1 cellular context compared by ENCODE assay signal in the genomic region with DNA sequence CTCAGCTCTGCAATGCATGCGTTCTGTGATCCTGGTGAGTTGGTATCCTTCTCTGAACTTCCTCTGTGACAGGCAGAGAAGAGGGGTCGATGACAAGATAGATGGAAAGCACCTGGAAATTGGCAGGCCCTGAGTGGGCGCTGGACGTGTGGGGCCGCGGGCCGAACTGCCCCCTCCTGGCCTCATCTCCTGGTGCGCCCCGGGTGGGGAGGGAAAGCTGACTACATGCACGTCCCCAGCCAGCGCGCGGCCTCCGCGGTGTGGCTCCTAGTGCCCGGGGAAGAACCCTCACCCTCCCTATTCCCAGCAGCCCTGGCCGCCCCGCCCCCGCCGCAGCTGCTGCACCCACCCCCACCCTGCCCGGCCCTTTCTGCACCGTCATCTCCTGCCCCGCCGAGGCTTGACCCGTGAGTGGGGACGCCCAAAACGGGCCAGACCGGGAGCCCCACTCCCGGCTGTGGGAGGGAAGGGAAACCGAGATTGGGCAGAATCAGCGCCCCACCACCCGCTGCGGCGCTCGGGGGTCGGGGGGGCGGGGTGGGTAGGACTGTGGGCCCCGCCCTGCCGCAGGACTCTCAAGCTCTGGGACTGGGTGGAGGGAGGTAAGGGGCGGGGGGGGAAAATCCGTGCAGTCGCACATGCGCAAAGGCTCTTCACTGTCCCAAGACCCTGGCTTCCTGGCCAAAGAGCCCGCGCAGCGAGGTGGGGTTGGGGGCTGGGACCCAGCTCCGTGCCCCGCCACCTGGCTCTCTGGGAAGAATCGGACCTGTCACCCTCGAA.
A peak's percentile ranks its signal among the peaks of the same experiment; 100 is the strongest.
TF ChIP-seq lines count a peak whose summit lies in the region.

A gene (plus strand): TSS at position 371 of the 780 bp plus-strand sequence.

TF ChIP-seq in K562, 482 proteins besides CTCF, POLR2A, EP300 and RAD21 (continued from another document and continues in another):
- TF ChIP-seq, protein P1, sequence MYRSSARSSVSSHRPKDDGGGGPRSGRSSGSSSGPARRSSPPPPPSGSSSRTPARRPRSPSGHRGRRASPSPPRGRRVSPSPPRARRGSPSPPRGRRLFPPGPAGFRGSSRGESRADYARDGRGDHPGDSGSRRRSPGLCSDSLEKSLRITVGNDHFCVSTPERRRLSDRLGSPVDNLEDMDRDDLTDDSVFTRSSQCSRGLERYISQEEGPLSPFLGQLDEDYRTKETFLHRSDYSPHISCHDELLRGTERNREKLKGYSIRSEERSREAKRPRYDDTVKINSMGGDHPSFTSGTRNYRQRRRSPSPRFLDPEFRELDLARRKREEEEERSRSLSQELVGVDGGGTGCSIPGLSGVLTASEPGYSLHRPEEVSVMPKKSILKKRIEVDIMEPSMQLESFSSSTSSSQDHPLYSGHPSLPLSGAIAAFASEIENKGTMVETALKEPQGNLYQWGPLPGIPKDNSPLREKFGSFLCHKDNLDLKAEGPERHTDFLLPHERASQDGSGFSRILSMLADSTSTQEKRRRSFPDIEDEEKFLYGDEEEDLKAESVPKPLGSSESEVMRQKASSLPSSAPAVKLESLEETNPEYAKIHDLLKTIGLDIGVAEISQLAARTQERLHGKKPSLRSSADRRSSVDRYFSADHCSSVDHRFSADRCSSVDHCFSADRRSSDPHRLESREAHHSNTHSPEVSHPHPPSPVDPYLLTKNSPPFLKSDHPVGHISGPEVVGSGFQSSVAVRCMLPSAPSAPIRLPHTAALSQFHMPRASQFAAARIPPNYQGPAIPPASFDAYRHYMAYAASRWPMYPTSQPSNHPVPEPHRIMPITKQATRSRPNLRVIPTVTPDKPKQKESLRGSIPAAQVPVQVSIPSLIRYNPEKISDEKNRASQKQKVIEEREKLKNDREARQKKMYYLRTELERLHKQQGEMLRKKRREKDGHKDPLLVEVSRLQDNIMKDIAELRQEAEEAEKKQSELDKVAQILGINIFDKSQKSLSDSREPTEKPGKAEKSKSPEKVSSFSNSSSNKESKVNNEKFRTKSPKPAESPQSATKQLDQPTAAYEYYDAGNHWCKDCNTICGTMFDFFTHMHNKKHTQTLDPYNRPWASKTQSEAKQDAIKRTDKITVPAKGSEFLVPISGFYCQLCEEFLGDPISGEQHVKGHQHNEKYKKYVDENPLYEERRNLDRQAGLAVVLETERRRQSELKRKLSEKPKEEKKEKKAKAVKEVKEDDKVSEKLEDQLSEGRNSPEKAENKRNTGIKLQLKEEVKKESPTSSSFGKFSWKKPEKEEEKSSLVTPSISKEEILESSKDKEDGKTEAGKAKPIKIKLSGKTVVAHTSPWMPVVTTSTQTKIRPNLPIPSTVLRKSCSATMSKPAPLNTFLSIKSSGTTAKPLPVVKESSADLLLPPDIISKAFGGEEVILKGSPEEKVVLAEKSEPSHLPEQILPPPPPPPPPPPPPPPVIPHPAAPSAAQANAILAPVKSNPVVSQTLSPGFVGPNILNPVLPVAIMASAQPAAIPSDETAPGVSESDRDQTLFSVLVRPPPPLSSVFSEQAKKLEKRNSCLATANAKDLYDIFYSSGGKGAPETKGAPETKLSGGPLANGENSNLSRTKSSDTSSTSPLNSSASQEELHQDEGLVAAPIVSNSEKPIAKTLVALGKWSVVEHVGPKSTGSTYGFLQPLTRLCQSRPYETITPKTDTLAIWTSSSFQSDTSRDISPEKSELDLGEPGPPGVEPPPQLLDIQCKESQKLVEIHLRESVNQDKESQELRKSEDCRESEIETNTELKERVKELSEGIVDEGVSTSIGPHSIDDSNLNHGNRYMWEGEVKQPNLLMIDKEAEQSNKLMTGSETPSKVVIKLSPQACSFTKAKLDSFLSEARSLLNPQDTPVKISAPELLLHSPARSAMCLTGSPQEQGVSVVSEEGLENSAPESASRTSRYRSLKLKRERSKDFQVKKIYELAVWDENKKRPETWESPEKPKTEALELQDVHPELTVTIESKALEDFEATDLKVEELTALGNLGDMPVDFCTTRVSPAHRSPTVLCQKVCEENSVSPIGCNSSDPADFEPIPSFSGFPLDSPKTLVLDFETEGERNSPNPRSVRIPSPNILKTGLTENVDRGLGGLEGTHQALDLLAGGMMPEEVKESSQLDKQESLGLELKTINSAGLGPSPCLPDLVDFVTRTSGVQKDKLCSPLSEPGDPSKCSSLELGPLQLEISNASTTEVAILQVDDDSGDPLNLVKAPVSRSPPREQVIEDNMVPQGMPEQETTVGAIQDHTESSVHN (IDR thresholded peaks at IDR 0.05; ENCODE audit: borderline replicate concordance in 1 of 2, low read depth in 1 of 2), result no peak
- TF ChIP-seq HDGF (IDR thresholded peaks at IDR 0.05), result no peak
- no peak for TF ChIP-seq ZBTB1 (CRISPR knock-in tag; IDR thresholded peaks at IDR 0.05; ENCODE audit: borderline replicate concordance, low read depth)
- TF ChIP-seq FOS (IDR thresholded peaks at IDR 0.05; ENCODE audit: extremely low read depth, insufficient read length), result no peak
- TF ChIP-seq MYBL2 (IDR thresholded peaks at IDR 0.05; ENCODE audit: low read depth), result no peak
- no peak for TF ChIP-seq MYBL2 (CRISPR knock-in tag; IDR thresholded peaks at IDR 0.05; ENCODE audit: borderline replicate concordance)
- TF ChIP-seq BRF1 (IDR thresholded peaks at IDR 0.05; ENCODE audit: borderline replicate concordance, extremely low read depth, insufficient read length), result no peak
- TF ChIP-seq, protein P2, sequence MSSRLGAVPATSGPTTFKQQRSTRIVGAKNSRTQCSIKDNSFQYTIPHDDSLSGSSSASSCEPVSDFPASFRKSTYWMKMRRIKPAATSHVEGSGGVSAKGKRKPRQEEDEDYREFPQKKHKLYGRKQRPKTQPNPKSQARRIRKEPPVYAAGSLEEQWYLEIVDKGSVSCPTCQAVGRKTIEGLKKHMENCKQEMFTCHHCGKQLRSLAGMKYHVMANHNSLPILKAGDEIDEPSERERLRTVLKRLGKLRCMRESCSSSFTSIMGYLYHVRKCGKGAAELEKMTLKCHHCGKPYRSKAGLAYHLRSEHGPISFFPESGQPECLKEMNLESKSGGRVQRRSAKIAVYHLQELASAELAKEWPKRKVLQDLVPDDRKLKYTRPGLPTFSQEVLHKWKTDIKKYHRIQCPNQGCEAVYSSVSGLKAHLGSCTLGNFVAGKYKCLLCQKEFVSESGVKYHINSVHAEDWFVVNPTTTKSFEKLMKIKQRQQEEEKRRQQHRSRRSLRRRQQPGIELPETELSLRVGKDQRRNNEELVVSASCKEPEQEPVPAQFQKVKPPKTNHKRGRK (tag; IDR thresholded peaks at IDR 0.05), result no peak
- TF ChIP-seq CBX8 (IDR thresholded peaks at IDR 0.05; ENCODE audit: borderline replicate concordance, extremely low read depth, low read depth, low read length, poor library complexity, severe bottlenecking), result no peak
- no peak for TF ChIP-seq SAP30 (IDR thresholded peaks at IDR 0.05; ENCODE audit: borderline replicate concordance, insufficient read depth, low read depth, low read length, poor library complexity, severe bottlenecking)
- peak; percentile 63 for TF ChIP-seq RBFOX2 (IDR thresholded peaks at IDR 0.05; ENCODE audit: low read depth, low read length)
- no peak for TF ChIP-seq ETV6 (IDR thresholded peaks at IDR 0.05; ENCODE audit: borderline replicate concordance in 1 of 2, low read depth in 2 of 2, low read length in 1 of 2)
- TF ChIP-seq ETV6 (CRISPR knock-in tag; IDR thresholded peaks at IDR 0.05; ENCODE audit: borderline replicate concordance), result no peak
- 0 out of 2 replicates have a peak, but pooled peaks have one; percentile 59 for TF ChIP-seq ERF (CRISPR knock-in tag; IDR thresholded peaks at IDR 0.05)
- TF ChIP-seq ZNF583 (CRISPR knock-in tag; IDR thresholded peaks at IDR 0.05), result no peak
- TF ChIP-seq, protein P3, sequence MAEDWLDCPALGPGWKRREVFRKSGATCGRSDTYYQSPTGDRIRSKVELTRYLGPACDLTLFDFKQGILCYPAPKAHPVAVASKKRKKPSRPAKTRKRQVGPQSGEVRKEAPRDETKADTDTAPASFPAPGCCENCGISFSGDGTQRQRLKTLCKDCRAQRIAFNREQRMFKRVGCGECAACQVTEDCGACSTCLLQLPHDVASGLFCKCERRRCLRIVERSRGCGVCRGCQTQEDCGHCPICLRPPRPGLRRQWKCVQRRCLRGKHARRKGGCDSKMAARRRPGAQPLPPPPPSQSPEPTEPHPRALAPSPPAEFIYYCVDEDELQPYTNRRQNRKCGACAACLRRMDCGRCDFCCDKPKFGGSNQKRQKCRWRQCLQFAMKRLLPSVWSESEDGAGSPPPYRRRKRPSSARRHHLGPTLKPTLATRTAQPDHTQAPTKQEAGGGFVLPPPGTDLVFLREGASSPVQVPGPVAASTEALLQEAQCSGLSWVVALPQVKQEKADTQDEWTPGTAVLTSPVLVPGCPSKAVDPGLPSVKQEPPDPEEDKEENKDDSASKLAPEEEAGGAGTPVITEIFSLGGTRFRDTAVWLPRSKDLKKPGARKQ (CRISPR knock-in tag; IDR thresholded peaks at IDR 0.05), result no peak
- no peak for TF ChIP-seq ARNT (IDR thresholded peaks at IDR 0.05)
- no peak for TF ChIP-seq PTRF (tag; IDR thresholded peaks at IDR 0.05)
- TF ChIP-seq ZNF212 (CRISPR knock-in tag; IDR thresholded peaks at IDR 0.05), result no peak
- no peak for TF ChIP-seq SRSF1 (IDR thresholded peaks at IDR 0.05; ENCODE audit: low read depth, low read length)
- no peak for TF ChIP-seq ZNF143 (CRISPR knock-in tag; IDR thresholded peaks at IDR 0.05)
- TF ChIP-seq, protein P4, sequence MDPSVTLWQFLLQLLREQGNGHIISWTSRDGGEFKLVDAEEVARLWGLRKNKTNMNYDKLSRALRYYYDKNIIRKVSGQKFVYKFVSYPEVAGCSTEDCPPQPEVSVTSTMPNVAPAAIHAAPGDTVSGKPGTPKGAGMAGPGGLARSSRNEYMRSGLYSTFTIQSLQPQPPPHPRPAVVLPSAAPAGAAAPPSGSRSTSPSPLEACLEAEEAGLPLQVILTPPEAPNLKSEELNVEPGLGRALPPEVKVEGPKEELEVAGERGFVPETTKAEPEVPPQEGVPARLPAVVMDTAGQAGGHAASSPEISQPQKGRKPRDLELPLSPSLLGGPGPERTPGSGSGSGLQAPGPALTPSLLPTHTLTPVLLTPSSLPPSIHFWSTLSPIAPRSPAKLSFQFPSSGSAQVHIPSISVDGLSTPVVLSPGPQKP (CRISPR knock-in tag; IDR thresholded peaks at IDR 0.05), result no peak
- TF ChIP-seq, protein P5, sequence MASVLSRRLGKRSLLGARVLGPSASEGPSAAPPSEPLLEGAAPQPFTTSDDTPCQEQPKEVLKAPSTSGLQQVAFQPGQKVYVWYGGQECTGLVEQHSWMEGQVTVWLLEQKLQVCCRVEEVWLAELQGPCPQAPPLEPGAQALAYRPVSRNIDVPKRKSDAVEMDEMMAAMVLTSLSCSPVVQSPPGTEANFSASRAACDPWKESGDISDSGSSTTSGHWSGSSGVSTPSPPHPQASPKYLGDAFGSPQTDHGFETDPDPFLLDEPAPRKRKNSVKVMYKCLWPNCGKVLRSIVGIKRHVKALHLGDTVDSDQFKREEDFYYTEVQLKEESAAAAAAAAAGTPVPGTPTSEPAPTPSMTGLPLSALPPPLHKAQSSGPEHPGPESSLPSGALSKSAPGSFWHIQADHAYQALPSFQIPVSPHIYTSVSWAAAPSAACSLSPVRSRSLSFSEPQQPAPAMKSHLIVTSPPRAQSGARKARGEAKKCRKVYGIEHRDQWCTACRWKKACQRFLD (CRISPR knock-in tag; IDR thresholded peaks at IDR 0.05), result no peak
- TF ChIP-seq HDAC3 (IDR thresholded peaks at IDR 0.05; ENCODE audit: borderline replicate concordance, partially characterized antibody), result no peak
- peak; percentile 50 for TF ChIP-seq EGR1 (conservative IDR thresholded peaks at IDR 0.05)
- TF ChIP-seq, protein P6, sequence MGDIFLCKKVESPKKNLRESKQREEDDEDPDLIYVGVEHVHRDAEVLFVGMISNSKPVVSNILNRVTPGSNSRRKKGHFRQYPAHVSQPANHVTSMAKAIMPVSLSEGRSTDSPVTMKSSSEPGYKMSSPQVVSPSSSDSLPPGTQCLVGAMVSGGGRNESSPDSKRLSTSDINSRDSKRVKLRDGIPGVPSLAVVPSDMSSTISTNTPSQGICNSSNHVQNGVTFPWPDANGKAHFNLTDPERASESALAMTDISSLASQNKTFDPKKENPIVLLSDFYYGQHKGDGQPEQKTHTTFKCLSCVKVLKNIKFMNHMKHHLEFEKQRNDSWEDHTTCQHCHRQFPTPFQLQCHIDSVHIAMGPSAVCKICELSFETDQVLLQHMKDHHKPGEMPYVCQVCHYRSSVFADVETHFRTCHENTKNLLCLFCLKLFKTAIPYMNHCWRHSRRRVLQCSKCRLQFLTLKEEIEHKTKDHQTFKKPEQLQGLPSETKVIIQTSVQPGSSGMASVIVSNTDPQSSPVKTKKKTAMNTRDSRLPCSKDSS (IDR thresholded peaks at IDR 0.05; ENCODE audit: low read depth, partially characterized antibody), result no peak
- TF ChIP-seq ZC3H11A (IDR thresholded peaks at IDR 0.05; ENCODE audit: low read depth, low read length), result no peak
- no peak for TF ChIP-seq ZNF696 (CRISPR knock-in tag; conservative IDR thresholded peaks at IDR 0.05)
- peak; percentile 74 for TF ChIP-seq ZFX (CRISPR knock-in tag; IDR thresholded peaks at IDR 0.05)
- TF ChIP-seq, protein P7, sequence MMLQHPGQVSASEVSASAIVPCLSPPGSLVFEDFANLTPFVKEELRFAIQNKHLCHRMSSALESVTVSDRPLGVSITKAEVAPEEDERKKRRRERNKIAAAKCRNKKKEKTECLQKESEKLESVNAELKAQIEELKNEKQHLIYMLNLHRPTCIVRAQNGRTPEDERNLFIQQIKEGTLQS (IDR thresholded peaks at IDR 0.05), result no peak
- TF ChIP-seq, protein P7 (CRISPR knock-in tag; conservative IDR thresholded peaks at IDR 0.05), result no peak
- TF ChIP-seq ZNF717 (CRISPR knock-in tag; IDR thresholded peaks at IDR 0.05), result no peak
